ENCODE assay signal across 8 cellular contexts in genomic region chrX:107710617-107711391, GRCh38.
DNase-seq lines count a peak whose midpoint lies in the region; ATAC-seq lines count a peak whose summit lies in the region.

No MANE protein-coding gene starts in this region.

- peaks cover 4% of the 10 kb centered on the region for H3K4me1 ChIP-seq in rectal smooth muscle tissue (ENCODE audit: control insufficient read depth, insufficient read depth, low read length)

- no peaks in the 10 kb centered on the region for H3K36me3 ChIP-seq in rectal smooth muscle tissue (ENCODE audit: control insufficient read depth, insufficient read depth, low read length)

- intact Hi-C loops in cardiac septum (cut with DNase I): no loop called here

- peak; percentile 45 for DNase-seq in stimulated activated CD4-positive, alpha-beta T cell treated with anti-CD3 and anti-CD28 coated beads, Interleukin-1b, Interleukin-23, amount 100 ng/mL, for 48 hours
- DNase-seq in stimulated activated CD4-positive, alpha-beta T cell treated with anti-CD3 and anti-CD28 coated beads, Interleukin-4, amount 100 ng/mL, for 1 hour: no peak
- DNase-seq in NOMO-1 treated with dmso at 0.1 percent for 144 hours (lab: John Stamatoyannopoulos, UW; ENCODE audit: unreplicated experiment) (peak; percentile 81), cardiac septum (ENCODE audit: low spot score) (peak; percentile 59), NCI-H1694 (lab: John Stamatoyannopoulos, UW) (no peak)
- DNase-seq in activated naive CD4-positive, alpha-beta T cell treated with anti-CD3 and anti-CD28 coated beads, Interleukin-2, amount 50 U/mL, for 16 hours: peak; percentile 15

- no peaks in the 10 kb centered on the region for H3K27me3 ChIP-seq in rectal smooth muscle tissue (ENCODE audit: control insufficient read depth, insufficient read depth, low read length)

- peak; percentile 96 for ATAC-seq in HG02885 (IDR thresholded peaks at IDR 0.05; ENCODE audit: poor library complexity, unreplicated experiment)

- H3K27ac ChIP-seq in rectal smooth muscle tissue (ENCODE audit: low read depth, low read length): peak overlapping the region; percentile 65

- no peak overlapping the region for H3K4me3 ChIP-seq in rectal smooth muscle tissue (ENCODE audit: low read length)

- no peak overlapping the region for H3K9ac ChIP-seq in rectal smooth muscle tissue (ENCODE audit: low read length)

Comparison
In these comparisons a context has a peak if more than half of its experiments do, and no peak if none do; other contexts are left out.
1. DNase-seq: peak in stimulated activated CD4-positive, alpha-beta T cell treated with anti-CD3 and anti-CD28 coated beads, Interleukin-1b, Interleukin-23, amount 100 ng/mL, for 48 hours (single experiment), NOMO-1 treated with dmso at 0.1 percent for 144 hours (single experiment), activated naive CD4-positive, alpha-beta T cell treated with anti-CD3 and anti-CD28 coated beads, Interleukin-2, amount 50 U/mL, for 16 hours (single experiment) and cardiac septum (single experiment); none in stimulated activated CD4-positive, alpha-beta T cell treated with anti-CD3 and anti-CD28 coated beads, Interleukin-4, amount 100 ng/mL, for 1 hour (single experiment) and NCI-H1694 (single experiment).